Comparison of ENCODE assay signal across 31 cellular contexts in the genomic region with DNA sequence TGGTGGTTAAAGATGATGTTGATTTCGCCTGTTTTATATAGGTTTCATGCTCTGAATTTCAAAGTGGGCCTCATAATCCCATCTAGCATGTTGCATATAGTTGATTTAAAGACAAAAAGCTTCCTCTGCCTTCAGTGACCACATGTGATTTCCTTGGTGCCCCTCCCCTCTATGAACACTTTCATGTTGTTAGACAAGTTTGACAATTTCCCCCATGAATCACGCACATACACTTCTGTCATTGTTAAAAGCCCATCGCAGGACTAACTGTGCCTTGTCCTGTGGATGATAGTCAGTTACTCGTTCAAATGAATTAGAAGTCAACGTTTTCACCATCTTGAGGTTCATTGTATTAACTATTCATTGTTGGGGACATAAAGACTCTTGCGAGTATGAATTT. TPM values are rescaled to one million over a fixed set of nuclear protein-coding genes. Genes with fewer than 3 reads are reported as not detected.
"Had no signal": no experiment of that assay in that cellular context is flagged by ENCODE, and none has a peak within 500 bp of the region (broad histone marks: within the 10 kb centered on the region; RNA-seq: fewer than 3 reads in every experiment).

No MANE protein-coding gene starts in this region.

- DNase-seq: activated CD4-positive, alpha-beta T cell treated with anti-CD3 and anti-CD28 coated beads for 1 hour; activated CD4-positive, alpha-beta T cell treated with anti-CD3 and anti-CD28 coated beads for 4 hours; activated CD4-positive, alpha-beta T cell treated with anti-CD3 and anti-CD28 coated beads, Interleukin-2, amount 50 U/mL, for 1 hour; activated CD4-positive, alpha-beta T cell treated with anti-CD3 and anti-CD28 coated beads, Interleukin-2, amount 50 U/mL, for 48 hours; activated effector memory CD4-positive, alpha-beta T cell treated with Interleukin-2 at 50 U/mL for 16 hours; activated gamma-delta T cell treated with Interleukin-2 at 50 U/mL for 16 hours; activated naive CD4-positive, alpha-beta T cell treated with anti-CD3 and anti-CD28 coated beads, Interleukin-2, amount 50 U/mL, for 16 hours; activated naive CD4-positive, alpha-beta T cell treated with Interleukin-2 at 50 U/mL for 16 hours; activated T-cell treated with anti-CD3 and anti-CD28 coated beads, Interleukin-2, amount 50 U/mL, for 4 hours; amniotic stem cell; anterior cingulate cortex; brain microvascular endothelial cell; caudate nucleus; cortex of kidney; dermis blood vessel endothelial cell; effector CD4-positive, alpha-beta T cell; effector memory CD8-positive, alpha-beta T cell; esophagus squamous epithelium; foreskin melanocyte; heart right ventricle; T-helper 2 cell had no signal

- ATAC-seq: activated T-cell treated with anti-CD3 and anti-CD28 coated beads, Interleukin-2, amount 50 U/mL, for 4 hours; activated T-helper 17 cell treated with anti-CD3 and anti-CD28 coated beads, Interleukin-2, amount 50 U/mL, for 72 hours; effector memory CD8-positive, alpha-beta T cell; gastroesophageal sphincter; heart right ventricle had no signal

- H3K79me2 ChIP-seq: hepatocyte had no signal

- H3K4me3 ChIP-seq: esophagus squamous epithelium, gastroesophageal sphincter, heart right ventricle, hepatocyte had no signal

- H3K9me3 ChIP-seq: esophagus squamous epithelium, gastroesophageal sphincter, heart right ventricle had no signal

- H3K4me3 Mint-ChIP-seq: activated naive CD8-positive, alpha-beta T cell; activated T-cell treated with anti-CD3 and anti-CD28 coated beads, Interleukin-2, amount 50 U/mL, for 4 hours; activated T-helper 17 cell treated with anti-CD3 and anti-CD28 coated beads, Interleukin-2, amount 50 U/mL, for 72 hours; effector memory CD8-positive, alpha-beta T cell had no signal

- FAIRE-seq: colon had no signal

- H3K27ac Mint-ChIP-seq: activated naive CD8-positive, alpha-beta T cell; activated T-helper 17 cell treated with anti-CD3 and anti-CD28 coated beads, Interleukin-2, amount 50 U/mL, for 72 hours; effector memory CD8-positive, alpha-beta T cell had no signal

- H2AFZ ChIP-seq: hepatocyte had no signal

- H3K27me3 ChIP-seq: brain microvascular endothelial cell had no signal

- H3K27ac ChIP-seq: brain microvascular endothelial cell, epithelial cell of prostate, esophagus squamous epithelium, gastroesophageal sphincter, heart right ventricle, hepatocyte had no signal

- H3K9me3 Mint-ChIP-seq: activated T-cell treated with anti-CD3 and anti-CD28 coated beads, Interleukin-2, amount 50 U/mL, for 4 hours; activated T-helper 17 cell treated with anti-CD3 and anti-CD28 coated beads, Interleukin-2, amount 50 U/mL, for 72 hours; effector memory CD8-positive, alpha-beta T cell had no signal

- H3K4me2 ChIP-seq: hepatocyte had no signal

- H3K4me1 ChIP-seq: esophagus squamous epithelium, gastroesophageal sphincter had no signal

- H3K36me3 ChIP-seq: brain microvascular endothelial cell, esophagus squamous epithelium, gastroesophageal sphincter, heart right ventricle had no signal

- H3K4me1 Mint-ChIP-seq: activated T-helper 17 cell treated with anti-CD3 and anti-CD28 coated beads, Interleukin-2, amount 50 U/mL, for 72 hours had no signal

RNA-seq across cellular contexts. Expression of a gene that starts 6.7 kb away (rescaled TPM):
- total RNA-seq: astrocyte; dermis blood vessel endothelial cell; fibroblast of lung; fibroblast of villous mesenchyme; heart right ventricle; T-helper 1 cell treated with Interleukin-12 subunit alpha and Interleukin-12 subunit beta and Interleukin-4 antibody, amounts not matched to agents 30 ng/mL and 1 ng/mL, for 36 hours had no signal
- polyA plus RNA-seq: fibroblast of lung, heart right ventricle, hepatocyte had no signal
